ENCODE assay signal across 26 cellular contexts in the genomic region with DNA sequence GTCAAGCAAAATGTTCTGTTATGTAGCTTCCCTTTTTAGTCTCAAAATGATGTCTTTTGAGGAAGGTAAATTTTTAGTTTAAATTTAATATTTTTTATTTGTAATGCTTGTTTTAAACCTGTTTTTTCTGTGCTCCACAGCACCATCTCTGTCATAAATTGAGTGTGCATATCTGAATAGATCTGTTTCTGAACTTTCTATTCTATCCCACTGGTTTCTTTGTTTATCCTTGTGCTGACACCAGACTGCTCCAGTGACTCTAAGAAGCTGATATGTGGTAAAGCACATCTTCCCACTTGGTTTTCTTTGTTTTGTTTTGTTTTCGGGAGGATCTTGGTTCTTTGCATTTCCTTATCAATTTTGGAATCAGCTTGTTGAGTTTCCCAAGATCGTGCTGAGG. TPM values are rescaled to one million over a fixed set of nuclear protein-coding genes. Genes with fewer than 3 reads are reported as not detected.
A peak's percentile ranks its signal among the peaks of the same experiment; 100 is the strongest.
DNase-seq lines count a peak whose midpoint lies in the region; ATAC-seq, FAIRE-seq and TF ChIP-seq lines count a peak whose summit lies in the region.
"Had no signal": no experiment of that assay in that cellular context is flagged by ENCODE, and none has a peak within 500 bp of the region (broad histone marks: within the 10 kb centered on the region; RNA-seq: fewer than 3 reads in every experiment).

No MANE protein-coding gene starts in this region.

- H3K4me3 ChIP-seq in A673 (ENCODE audit: low read depth, low read length, poor library complexity, severe bottlenecking) = no peak overlapping the region
- H3K4me3 ChIP-seq in RWPE2 (ENCODE audit: severe bottlenecking) = no peak overlapping the region
- H3K4me3 ChIP-seq in choroid plexus epithelial cell (ENCODE audit: low read depth, low read length) = peak overlapping the region; percentile 17
- H3K4me3 ChIP-seq in small intestine (ENCODE audit: low read depth in 1 of 2, low read length in 2 of 2) = no peak overlapping the region
- H3K4me3 ChIP-seq in vagina = no peak overlapping the region
- H3K4me3 ChIP-seq: cardiac muscle cell, GM12878, ovary had no signal

- H3K27ac ChIP-seq in A673 (ENCODE audit: low read depth, low read length, poor library complexity, severe bottlenecking) (peak overlapping the region; percentile 33), RWPE2 (ENCODE audit: poor library complexity, severe bottlenecking) (peak overlapping the region; percentile 0), small intestine (ENCODE audit: low read depth in 1 of 2, low read length in 1 of 2) (no peak overlapping the region), vagina (no peak overlapping the region)
- H3K27ac ChIP-seq: cardiac muscle cell, ovary had no signal

- H3K4me1 ChIP-seq in A673 (ENCODE audit: insufficient read depth, low read length, poor library complexity, severe bottlenecking) (peaks cover 56% of the 10 kb centered on the region), RWPE2 (ENCODE audit: insufficient read depth, poor library complexity, severe bottlenecking) (peaks cover 53% of the 10 kb centered on the region), small intestine (ENCODE audit: control insufficient read depth in 2 of 2, insufficient read depth in 1 of 2, low read depth in 1 of 2, low read length in 1 of 2) (no peaks in the 10 kb centered on the region), vagina (no peaks in the 10 kb centered on the region)

- CTCF ChIA-PET in A673 (lab: Charles Lee) = no interaction called here

- intact Hi-C loops in A673 (cut with micrococcal nuclease; ENCODE audit: unreplicated experiment) (no loop called here), vagina (cut with DNase I) (no loop called here)

- DNase-seq in A673 (ENCODE audit: low spot score) = no peak
- no peak for DNase-seq in RWPE2 (ENCODE audit: low spot score)
- peak; percentile 60 for DNase-seq in choroid plexus epithelial cell (ENCODE audit: low read depth)
- no peak for DNase-seq in islet precursor cell
- DNase-seq in small intestine = no peak
- no peak for DNase-seq in vagina (ENCODE audit: extremely low spot score in 2 of 2)
- no peak for DNase-seq in KG1 (lab: John Stamatoyannopoulos, UW)
- DNase-seq: activated CD8-positive, alpha-beta memory T cell treated with anti-CD3 and anti-CD28 coated beads for 24 hours; activated gamma-delta T cell treated with Interleukin-2 at 50 U/mL for 16 hours; activated T-cell treated with anti-CD3 and anti-CD28 coated beads for 4 hours; EL; Karpas-422; midbrain; naive thymus-derived CD4-positive, alpha-beta T cell; NCI-H146; NCI-H2107; NCI-H446; NCI-H82; ovary had no signal

- no peak for ATAC-seq in RWPE2 (ENCODE audit: low read depth)
- ATAC-seq: naive thymus-derived CD4-positive, alpha-beta T cell; stimulated activated memory B cell treated with anti-CD40 and anti-IgM and Interleukin-4, amounts not matched to agents 10 μg/mL and 1 μg/mL and 100 μg/mL, for 72 hours had no signal

- peak; percentile 92 for FAIRE-seq in G401.6 (lab: Jason Lieb, UNC)
- FAIRE-seq in small intestine (lab: Jason Lieb, UNC) = no peak
- FAIRE-seq: astrocyte, GM12878, H1, keratinocyte had no signal

- WGBS in small intestine, 3 donors = 70 to 81% (median 80%) methylated on average over 2 of the region's 2 CpGs

- H3K27me3 ChIP-seq in A673 (replicated peaks; ENCODE audit: insufficient read depth, low read depth, low read length, poor library complexity) (no peaks in the 10 kb centered on the region), RWPE2 (ENCODE audit: insufficient read depth, poor library complexity, severe bottlenecking) (no peaks in the 10 kb centered on the region), small intestine (ENCODE audit: control insufficient read depth in 2 of 2, insufficient read depth in 2 of 2, low read length in 2 of 2) (no peaks in the 10 kb centered on the region), vagina (no peaks in the 10 kb centered on the region)
- H3K27me3 ChIP-seq: cardiac muscle cell, ovary had no signal

- TF ChIP-seq POLR2A in vagina (IDR thresholded peaks at IDR 0.05) = no peak

- no peaks in the 10 kb centered on the region for H3K9me3 ChIP-seq in A673 (ENCODE audit: low read depth, low read length, poor library complexity, severe bottlenecking)
- no peaks in the 10 kb centered on the region for H3K9me3 ChIP-seq in RWPE2 (ENCODE audit: severe bottlenecking)
- no peaks in the 10 kb centered on the region for H3K9me3 ChIP-seq in small intestine (ENCODE audit: control insufficient read depth, low read depth)
- H3K9me3 ChIP-seq in vagina = no peaks in the 10 kb centered on the region
- H3K9me3 ChIP-seq: ovary had no signal

- 0 out of 2 replicates have a peak, but pooled peaks have one; percentile 10 for TF ChIP-seq CTCF in A673 (conservative IDR thresholded peaks at IDR 0.05; ENCODE audit: low read depth, low read length)
- peak; percentile 6 for TF ChIP-seq CTCF in RWPE2 (IDR thresholded peaks at IDR 0.05; ENCODE audit: poor library complexity, severe bottlenecking)
- TF ChIP-seq CTCF in choroid plexus epithelial cell (conservative IDR thresholded peaks at IDR 0.05; ENCODE audit: low read depth, low read length) = peak; percentile 36
- no peak for TF ChIP-seq CTCF in vagina (IDR thresholded peaks at IDR 0.05)

- no peaks in the 10 kb centered on the region for H3K36me3 ChIP-seq in A673 (ENCODE audit: insufficient read depth, low read length, poor library complexity, severe bottlenecking)
- no peaks in the 10 kb centered on the region for H3K36me3 ChIP-seq in RWPE2 (ENCODE audit: low read depth)
- H3K36me3 ChIP-seq in small intestine (ENCODE audit: control insufficient read depth in 2 of 2, insufficient read depth in 2 of 2, low read length in 2 of 2) = no peaks in the 10 kb centered on the region
- no peaks in the 10 kb centered on the region for H3K36me3 ChIP-seq in vagina
- H3K36me3 ChIP-seq: cardiac muscle cell, ovary had no signal

- POLR2A ChIA-PET in A673 (lab: Charles Lee; ENCODE audit: low non-redundant PET) = no interaction called here

- BruUV-seq in A673 (replicated peaks; lab: Mats Ljungman, UMichigan) = no TSS peak

RNA-seq across cellular contexts. Expression of a gene that starts 7.1 kb away (rescaled TPM):
- 103 and 132 TPM in 2 replicates for total RNA-seq in A673 (2021)
- polyA plus RNA-seq in small intestine = 10 to 100 TPM in 2 of 3 donors, 1 to 10 TPM in 1; 6.5 to 29.8 (median 16.5) TPM
- 67.8 TPM for total RNA-seq in vagina

RNA-seq across cellular contexts. Expression of a gene that starts 46.6 kb away (rescaled TPM):
- total RNA-seq in A673 (2021) (23.5 and 23.8 TPM in 2 replicates), vagina (15.0 TPM)
- polyA plus RNA-seq in small intestine = 10 to 100 TPM; 13.0 to 18.5 (median 13.5) TPM

Comparison
In these comparisons a context has a peak if more than half of its experiments do, and no peak if none do; other contexts are left out.
1. H3K27ac ChIP-seq: peak in A673 (single experiment) and RWPE2 (single experiment); none in small intestine (0 of 2) and vagina (single experiment).
2. CTCF ChIP-seq: peak in A673 (single experiment), RWPE2 (single experiment) and choroid plexus epithelial cell (single experiment); none in vagina (0 of 3).